ENCODE assay signal across 19 cellular contexts in the genomic region with DNA sequence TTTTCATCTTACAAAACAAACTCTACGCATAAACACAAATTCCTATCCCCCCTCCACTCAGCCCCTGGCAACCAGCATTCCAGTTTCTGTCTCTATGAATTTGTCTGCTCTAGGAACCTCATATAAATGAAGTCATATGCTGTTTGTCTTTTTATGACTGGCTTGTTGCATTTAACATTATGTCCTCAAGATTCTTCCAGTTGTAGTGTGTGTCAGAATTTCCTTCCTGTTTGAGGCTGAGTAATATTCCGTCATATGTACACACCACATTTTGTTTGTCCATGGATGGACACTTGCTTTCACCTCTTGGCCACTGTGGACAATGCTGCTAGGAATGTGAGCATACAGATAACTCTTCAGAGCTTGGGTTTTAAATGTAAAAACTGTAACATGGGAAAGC.
"Had no signal": no experiment of that assay in that cellular context is flagged by ENCODE, and none has a peak within 500 bp of the region (broad histone marks: within the 10 kb centered on the region; RNA-seq: fewer than 3 reads in every experiment).

No MANE protein-coding gene starts in this region.

- H3K36me3 Mint-ChIP-seq: naive thymus-derived CD4-positive, alpha-beta T cell; stimulated activated naive B cell treated with anti-CD40 and anti-IgM and Interleukin-4, amounts not matched to agents 10 μg/mL and 1 μg/mL and 100 μg/mL, for 72 hours had no signal

- H3K27ac Mint-ChIP-seq: endodermal cell; naive thymus-derived CD4-positive, alpha-beta T cell; stimulated activated naive B cell treated with anti-CD40 and anti-IgM and Interleukin-4, amounts not matched to agents 10 μg/mL and 1 μg/mL and 100 μg/mL, for 72 hours; stimulated activated naive CD8-positive, alpha-beta T cell treated with anti-CD3 and anti-CD28 coated beads, Interleukin-15, amount 100 ng/mL, for 72 hours had no signal

- H3K27ac ChIP-seq: gastroesophageal sphincter, neutrophil, psoas muscle, sigmoid colon, skin epidermis, testis, tibial nerve, upper lobe of right lung, vagina had no signal

- H3K36me3 ChIP-seq: neutrophil, upper lobe of right lung, vagina had no signal

- H3K9me3 Mint-ChIP-seq: endodermal cell; stimulated activated naive CD8-positive, alpha-beta T cell treated with anti-CD3 and anti-CD28 coated beads, Interleukin-15, amount 100 ng/mL, for 72 hours had no signal

- H3K4me1 Mint-ChIP-seq: endodermal cell; naive thymus-derived CD4-positive, alpha-beta T cell; stimulated activated naive B cell treated with anti-CD40 and anti-IgM and Interleukin-4, amounts not matched to agents 10 μg/mL and 1 μg/mL and 100 μg/mL, for 72 hours; stimulated activated naive CD8-positive, alpha-beta T cell treated with anti-CD3 and anti-CD28 coated beads, Interleukin-15, amount 100 ng/mL, for 72 hours had no signal

- ATAC-seq: esophagus mucosa; gastroesophageal sphincter; naive thymus-derived CD4-positive, alpha-beta T cell; psoas muscle; stimulated activated naive B cell treated with anti-CD40 and anti-IgM and Interleukin-4, amounts not matched to agents 10 μg/mL and 1 μg/mL and 100 μg/mL, for 72 hours; stimulated activated naive CD8-positive, alpha-beta T cell treated with anti-CD3 and anti-CD28 coated beads, Interleukin-15, amount 100 ng/mL, for 72 hours; upper lobe of right lung had no signal

- H3K27me3 Mint-ChIP-seq: stimulated activated naive B cell treated with anti-CD40 and anti-IgM and Interleukin-4, amounts not matched to agents 10 μg/mL and 1 μg/mL and 100 μg/mL, for 72 hours; stimulated activated naive CD8-positive, alpha-beta T cell treated with anti-CD3 and anti-CD28 coated beads, Interleukin-15, amount 100 ng/mL, for 72 hours had no signal

- H3K4me3 Mint-ChIP-seq: endodermal cell; naive thymus-derived CD4-positive, alpha-beta T cell; stimulated activated naive B cell treated with anti-CD40 and anti-IgM and Interleukin-4, amounts not matched to agents 10 μg/mL and 1 μg/mL and 100 μg/mL, for 72 hours; stimulated activated naive CD8-positive, alpha-beta T cell treated with anti-CD3 and anti-CD28 coated beads, Interleukin-15, amount 100 ng/mL, for 72 hours had no signal

- DNase-seq: effector CD4-positive, alpha-beta T cell; kidney glomerular epithelial cell; mammary epithelial cell; naive thymus-derived CD4-positive, alpha-beta T cell; psoas muscle; sigmoid colon; stimulated activated CD4-positive, alpha-beta T cell treated with anti-CD3 and anti-CD28 coated beads, Interleukin-2, amount 100 ng/mL, for 24 hours; stimulated activated CD4-positive, alpha-beta T cell treated with anti-CD3 and anti-CD28 coated beads, Interleukin-4, amount 100 ng/mL, for 4 hours; stimulated activated naive B cell treated with anti-CD40 and anti-IgM and Interleukin-4, amounts not matched to agents 10 μg/mL and 1 μg/mL and 100 μg/mL, for 72 hours; stimulated activated naive CD8-positive, alpha-beta T cell treated with anti-CD3 and anti-CD28 coated beads, Interleukin-15, amount 100 ng/mL, for 72 hours; testis; upper lobe of right lung had no signal

- H3K4me1 ChIP-seq: gastroesophageal sphincter, psoas muscle, sigmoid colon, testis, tibial nerve, upper lobe of right lung, vagina had no signal

- H3K4me3 ChIP-seq: gastroesophageal sphincter, psoas muscle, sigmoid colon, skin epidermis, testis, tibial nerve, upper lobe of right lung, vagina had no signal

- H3K9me3 ChIP-seq: gastroesophageal sphincter, neutrophil, psoas muscle, sigmoid colon, testis, upper lobe of right lung, vagina had no signal
